17 cellular contexts compared by ENCODE assay signal in the genomic region with DNA sequence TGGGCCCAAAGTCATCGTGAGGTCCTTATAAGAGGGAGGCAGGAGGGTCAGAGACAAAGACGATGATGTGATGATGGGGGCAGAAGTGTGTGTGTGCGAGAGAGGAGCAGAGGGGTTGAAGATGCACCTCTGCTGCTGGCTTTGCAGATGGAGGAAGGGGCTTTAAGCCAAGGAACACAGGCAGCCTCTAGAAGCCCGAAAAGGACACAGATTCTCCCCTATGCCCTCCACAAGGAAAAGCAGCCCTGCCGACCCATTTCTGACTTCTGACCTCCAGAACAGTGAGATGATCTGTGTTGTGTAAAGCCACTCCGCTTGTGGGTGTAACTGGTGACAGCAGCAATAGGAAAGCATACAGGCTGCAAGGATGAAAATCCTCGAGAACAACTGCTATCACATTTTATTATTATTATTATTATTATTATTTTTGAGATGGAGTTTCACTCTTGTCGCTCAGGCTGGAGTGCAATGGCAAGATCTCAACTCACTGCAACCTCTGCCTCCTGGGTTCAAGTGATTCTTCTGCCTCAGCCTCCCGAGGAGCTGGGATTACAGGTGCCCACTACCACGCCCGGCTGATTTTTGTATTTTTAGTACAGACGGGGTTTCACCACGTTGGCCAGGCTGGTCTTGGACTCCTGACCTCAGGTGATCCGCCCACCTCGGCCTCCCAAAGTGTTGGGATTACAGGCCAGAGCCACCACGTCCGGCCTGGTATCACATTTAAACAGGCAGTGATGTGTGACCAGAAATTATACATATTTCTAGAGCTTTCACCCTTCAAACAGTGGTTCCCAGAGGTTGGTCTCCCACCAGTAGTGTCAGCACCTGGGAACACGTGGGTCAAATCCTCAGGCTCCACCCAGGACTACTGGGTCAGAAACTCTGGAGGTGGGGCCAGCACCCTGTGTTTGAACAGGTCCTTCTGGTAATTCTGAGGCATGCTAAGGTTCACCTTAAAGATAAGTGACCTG.
DNase-seq lines count a peak whose midpoint lies in the region; ATAC-seq and TF ChIP-seq lines count a peak whose summit lies in the region.
"Had no signal": no experiment of that assay in that cellular context is flagged by ENCODE, and none has a peak within 500 bp of the region (broad histone marks: within the 10 kb centered on the region; RNA-seq: fewer than 3 reads in every experiment).

No MANE protein-coding gene starts in this region.

- H4K5ac ChIP-seq in IMR-90 (ENCODE audit: low read depth, low read length), result no peak overlapping the region

- TF ChIP-seq RAD21 in IMR-90 (IDR thresholded peaks at IDR 0.05; ENCODE audit: low read length), result no peak

- H3K23ac ChIP-seq in IMR-90 (ENCODE audit: low read depth, low read length), result no peak overlapping the region
- H3K23ac ChIP-seq in trophoblast cell (ENCODE audit: low read length), result no peak overlapping the region

- no peaks in the 10 kb centered on the region for H3K36me3 ChIP-seq in IMR-90 (ENCODE audit: control insufficient read depth, insufficient read depth, low read length)
- no peaks in the 10 kb centered on the region for H3K36me3 ChIP-seq in colonic mucosa
- H3K36me3 ChIP-seq in trophoblast cell (ENCODE audit: control insufficient read depth in 1 of 2, insufficient read depth in 2 of 2, low read length in 2 of 2), result no peaks in the 10 kb centered on the region
- H3K36me3 ChIP-seq: BLaER1 treated with 17β-estradiol and CSF1 and Interleukin-3, amounts not matched to agents 10 nM and 100 nM had no signal

- DNase-seq in activated CD4-positive, CD25-positive, alpha-beta regulatory T cell treated with anti-CD3 and anti-CD28 coated beads, Interleukin-2, amount 50 U/mL, for 72 hours, result peak; percentile 23
- DNase-seq in IMR-90 (no peak), colonic mucosa (peak; percentile 55), trophoblast cell (no peak), NCI-H2081 treated with DMSO at 0.1 percent for 48 hours (lab: John Stamatoyannopoulos, UW) (no peak)
- DNase-seq: DMS53, MV-4-11, NCI-H1417 treated with DMSO at 0.1 percent for 48 hours, NCI-H2029, NCI-H510A treated with DMSO at 0.1 percent for 48 hours, SIG-M5 had no signal

- BruUV-seq in IMR-90 (replicated peaks; lab: Mats Ljungman, UMichigan), result no TSS peak

- H3K4me1 ChIP-seq in IMR-90 (ENCODE audit: control insufficient read depth, insufficient read depth, low read length), result peaks cover 22% of the 10 kb centered on the region
- peaks cover 8% of the 10 kb centered on the region for H3K4me1 ChIP-seq in colonic mucosa
- H3K4me1 ChIP-seq in trophoblast cell (ENCODE audit: control insufficient read depth in 1 of 2, insufficient read depth in 2 of 2, low read length in 2 of 2), result peaks cover 12 to 16% of the 10 kb centered on the region in 2 experiments

- 100% methylated on average over 3 of the region's 18 CpGs; no CpG with 5 or more reads in 1 of the 2 experiments for WGBS in IMR-90 (ENCODE audit: extremely low coverage in 2 of 2, insufficient read length in 1 of 2), 2 experiments
- no CpG with 5 or more reads among the region's 18 CpGs for WGBS in trophoblast cell (ENCODE audit: extremely low coverage, insufficient coverage, insufficient read length)

- in situ Hi-C loops in IMR-90 (cut with MboI; ENCODE audit: low sequenced_read_pairs), result loop anchor here (25.0 kb wide), 1 partner anchor 633 kb away; no protein-coding TSS in a partner anchor

- H4K12ac ChIP-seq in trophoblast cell (ENCODE audit: low read depth, low read length), result no peak overlapping the region

- 0 out of 4 replicates have a peak overlapping the region, but pooled peaks of 1 of the 2 experiments have one; percentile 3 for H4K8ac ChIP-seq in IMR-90 (ENCODE audit: low read depth in 2 of 2, low read length in 2 of 2)
- peak overlapping the region; percentile 31 for H4K8ac ChIP-seq in trophoblast cell (ENCODE audit: low read depth, low read length)

- intact Hi-C loops in IMR-90 (cut with micrococcal nuclease) (no loop called here), colonic mucosa (cut with DNase I) (no loop called here)

- POLR2A ChIA-PET in IMR-90 (lab: Charles Lee; ENCODE audit: unreplicated experiment), result no interaction called here

- H3K18ac ChIP-seq in IMR-90 (ENCODE audit: low read depth, low read length) (no peak overlapping the region), trophoblast cell (ENCODE audit: low read length) (no peak overlapping the region)

- no peak overlapping the region for H3K9ac ChIP-seq in IMR-90 (ENCODE audit: low read depth, low read length)
- H3K9ac ChIP-seq in colonic mucosa (ENCODE audit: low read depth in 2 of 2, low read length in 2 of 2), result no peak overlapping the region
- H3K9ac ChIP-seq in trophoblast cell (ENCODE audit: low read length), result no peak overlapping the region
- H3K9ac ChIP-seq: BLaER1 treated with 17β-estradiol and CSF1 and Interleukin-3, amounts not matched to agents 10 nM and 100 nM had no signal

- ATAC-seq in activated CD4-positive, CD25-positive, alpha-beta regulatory T cell treated with anti-CD3 and anti-CD28 coated beads, Interleukin-2, amount 50 U/mL, for 24 hours, result no peak
- no peak for ATAC-seq in IMR-90 (ENCODE audit: low read depth)
- ATAC-seq in GM18858 (IDR thresholded peaks at IDR 0.05; ENCODE audit: unreplicated experiment), result no peak
- no peak for ATAC-seq in GM21367 (IDR thresholded peaks at IDR 0.05; ENCODE audit: unreplicated experiment)
- ATAC-seq: GM23338 had no signal

- H4K20me1 ChIP-seq in IMR-90 (ENCODE audit: insufficient read depth, low read length), result no peaks in the 10 kb centered on the region
- H4K20me1 ChIP-seq: BLaER1 treated with 17β-estradiol and CSF1 and Interleukin-3, amounts not matched to agents 10 nM and 100 nM had no signal

- H3K4me2 ChIP-seq in IMR-90 (ENCODE audit: low read depth, low read length), result no peak overlapping the region
- H3K4me2 ChIP-seq in trophoblast cell (ENCODE audit: low read length), result no peak overlapping the region
- H3K4me2 ChIP-seq: BLaER1 treated with 17β-estradiol and CSF1 and Interleukin-3, amounts not matched to agents 10 nM and 100 nM; GM23338 had no signal

- H2BK20ac ChIP-seq in IMR-90 (ENCODE audit: low read depth, low read length), result peak overlapping the region; percentile 79; the same call in 1 of the 2 replicates

- peak overlapping the region; percentile 82; the same call in 1 of the 2 replicates for H3K4ac ChIP-seq in IMR-90 (ENCODE audit: low read depth, low read length)
- no peak overlapping the region for H3K4ac ChIP-seq in trophoblast cell (ENCODE audit: low read depth, low read length)

- H2BK15ac ChIP-seq in IMR-90 (ENCODE audit: low read depth, low read length), result peak overlapping the region; percentile 81; the same call in 2 of the 3 replicates

- H2BK120ac ChIP-seq in IMR-90 (ENCODE audit: low read depth, low read length) (peak overlapping the region; percentile 70; the same call in 1 of the 2 replicates), trophoblast cell (ENCODE audit: insufficient read depth, low read length, poor library complexity) (peak overlapping the region; percentile 68)

- H3K79me1 ChIP-seq in IMR-90 (ENCODE audit: low read depth in 1 of 2, low read length in 2 of 2) (peaks cover 0 to 11% of the 10 kb centered on the region in 2 experiments; a peak in 2 of 4 replicates), trophoblast cell (ENCODE audit: low read length) (peaks cover 33% of the 10 kb centered on the region)

- H2AFZ ChIP-seq in IMR-90 (replicated peaks; ENCODE audit: low read length, poor library complexity) (no peak overlapping the region), trophoblast cell (ENCODE audit: insufficient read depth, low read length, poor library complexity) (no peak overlapping the region)
- H2AFZ ChIP-seq: GM23338 had no signal

- no peak overlapping the region for H2AK9ac ChIP-seq in IMR-90 (replicated peaks; ENCODE audit: low read depth, low read length, poor library complexity)

- H3K27me3 ChIP-seq in IMR-90 (ENCODE audit: control insufficient read depth, insufficient read depth, low read length) (no peaks in the 10 kb centered on the region), colonic mucosa (no peaks in the 10 kb centered on the region), trophoblast cell (ENCODE audit: insufficient read depth, low read length) (no peaks in the 10 kb centered on the region)
- H3K27me3 ChIP-seq: BLaER1 treated with 17β-estradiol and CSF1 and Interleukin-3, amounts not matched to agents 10 nM and 100 nM had no signal

- no peak for TF ChIP-seq POLR2A in IMR-90 (IDR thresholded peaks at IDR 0.05; ENCODE audit: low read depth, low read length)

- H2BK12ac ChIP-seq in trophoblast cell (ENCODE audit: low read length), result peak overlapping the region; percentile 74

- H3K27ac ChIP-seq in IMR-90 (ENCODE audit: insufficient read depth, low read length), result no peak overlapping the region
- no peak overlapping the region for H3K27ac ChIP-seq in colonic mucosa
- H3K27ac ChIP-seq in trophoblast cell (ENCODE audit: low read depth, low read length), result no peak overlapping the region
- H3K27ac ChIP-seq: 22Rv1; BLaER1 treated with 17β-estradiol and CSF1 and Interleukin-3, amounts not matched to agents 10 nM and 100 nM had no signal

- dilution Hi-C loops in IMR-90 (cut with HindIII; ENCODE audit: low sequenced_read_pairs, unreplicated experiment), result no loop called here

- TF ChIP-seq CTCF in IMR-90 (conservative IDR thresholded peaks at IDR 0.05; ENCODE audit: low read depth, low read length) (no peak), colonic mucosa (IDR thresholded peaks at IDR 0.05) (no peak)

- H2AK5ac ChIP-seq in IMR-90 (ENCODE audit: low read depth, low read length) (peak overlapping the region; percentile 57), trophoblast cell (ENCODE audit: low read length) (peak overlapping the region; percentile 52)

- H3K9me3 ChIP-seq in IMR-90 (ENCODE audit: control insufficient read depth, insufficient read depth, low read length), result peaks cover 3% of the 10 kb centered on the region; the same call in 1 of the 2 replicates
- H3K9me3 ChIP-seq in colonic mucosa, result no peaks in the 10 kb centered on the region
- H3K9me3 ChIP-seq in trophoblast cell (ENCODE audit: insufficient read depth, low read depth, low read length), result no peaks in the 10 kb centered on the region
- H3K9me3 ChIP-seq: BLaER1 treated with 17β-estradiol and CSF1 and Interleukin-3, amounts not matched to agents 10 nM and 100 nM had no signal

- H3K56ac ChIP-seq in IMR-90 (ENCODE audit: extremely low read depth, insufficient read depth, low read length), result no peak overlapping the region

- peaks cover 11% of the 10 kb centered on the region; the same call in 1 of the 2 replicates for H3K9me1 ChIP-seq in IMR-90 (ENCODE audit: insufficient read depth, low read length)

- H3K4me3 ChIP-seq in IMR-90 (ENCODE audit: insufficient read depth, low read depth, low read length), result no peak overlapping the region
- no peak overlapping the region for H3K4me3 ChIP-seq in colonic mucosa
- H3K4me3 ChIP-seq in trophoblast cell (ENCODE audit: low read depth, low read length), result no peak overlapping the region
- H3K4me3 ChIP-seq: BLaER1 treated with 17β-estradiol and CSF1 and Interleukin-3, amounts not matched to agents 10 nM and 100 nM; GM23338 had no signal

- CTCF ChIA-PET in IMR-90 (lab: Yijun Ruan, JAX), result no interaction called here

- no peaks in the 10 kb centered on the region for H3K79me2 ChIP-seq in trophoblast cell (ENCODE audit: control insufficient read depth, insufficient read depth, low read length, poor library complexity)

- H4K91ac ChIP-seq in IMR-90 (ENCODE audit: insufficient read depth, low read depth, low read length) (peak overlapping the region; percentile 34), trophoblast cell (ENCODE audit: low read depth, low read length) (peak overlapping the region; percentile 70)

- 0 out of 2 replicates have a peak overlapping the region, but pooled peaks have one; percentile 26 for H3K14ac ChIP-seq in IMR-90 (replicated peaks; ENCODE audit: low read depth, low read length)
- no peak overlapping the region for H3K14ac ChIP-seq in trophoblast cell (ENCODE audit: low read length)

- H2BK5ac ChIP-seq in IMR-90 (ENCODE audit: low read depth, low read length, poor library complexity, severe bottlenecking), result no peak overlapping the region
- H2BK5ac ChIP-seq in trophoblast cell (ENCODE audit: low read depth, low read length, poor library complexity), result no peak overlapping the region

Comparison
In these comparisons a context has a peak if more than half of its experiments do, and no peak if none do; other contexts are left out.
1. DNase-seq: peak in activated CD4-positive, CD25-positive, alpha-beta regulatory T cell treated with anti-CD3 and anti-CD28 coated beads, Interleukin-2, amount 50 U/mL, for 72 hours (single experiment) and colonic mucosa (single experiment); none in IMR-90 (single experiment), trophoblast cell (0 of 2) and NCI-H2081 treated with DMSO at 0.1 percent for 48 hours (single experiment).